In the genomic region with DNA sequence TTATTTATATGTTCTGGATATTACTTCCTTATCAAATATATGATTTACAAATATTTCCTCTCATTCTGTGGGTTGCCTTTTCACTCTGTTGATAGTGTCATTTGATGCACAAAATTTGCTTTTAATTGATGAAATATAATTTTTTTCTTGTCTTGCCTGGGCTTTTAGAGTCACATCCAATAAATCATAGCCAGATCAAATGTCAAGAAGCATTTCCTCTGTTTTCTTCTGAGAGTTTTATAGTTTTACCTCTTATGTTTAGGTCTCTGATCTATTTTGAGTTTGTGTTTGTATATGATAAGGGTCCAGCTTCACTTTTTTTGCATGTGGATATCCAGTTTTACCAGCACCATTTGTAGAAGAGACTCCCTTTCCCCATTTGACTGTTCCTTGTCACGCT, we compare ENCODE assay signal across 25 cellular contexts.
"Had no signal": no experiment of that assay in that cellular context is flagged by ENCODE, and none has a peak within 500 bp of the region (broad histone marks: within the 10 kb centered on the region; RNA-seq: fewer than 3 reads in every experiment).

No MANE protein-coding gene starts in this region.

- H3K4me1 Mint-ChIP-seq: endodermal cell, mesothelial cell of epicardium had no signal

- H3K27me3 Mint-ChIP-seq: dendritic cell treated with granulocyte-macrophage colony-stimulating factor and Interleukin-4, amounts not matched to agents 40 ng/mL and 50 ng/mL, for 4 days; effector memory CD8-positive, alpha-beta T cell; naive B cell had no signal

- H3K4me3 ChIP-seq: colonic mucosa, esophagus squamous epithelium, gastrocnemius medialis, heart right ventricle, left lung, lower lobe of right lung, mucosa of descending colon had no signal

- ATAC-seq: effector memory CD8-positive, alpha-beta T cell; esophagus mucosa; gastrocnemius medialis; heart right ventricle; left cardiac atrium; left lung; left ventricle myocardium superior; lower lobe of right lung; mucosa of descending colon had no signal

- H3K9me3 ChIP-seq: colonic mucosa, esophagus squamous epithelium, gastrocnemius medialis, left lung, lower lobe of right lung, mucosa of descending colon had no signal

- H3K36me3 ChIP-seq: colonic mucosa had no signal

- DNase-seq: colonic mucosa; cortex of kidney; effector CD8-positive, alpha-beta T cell; effector memory CD8-positive, alpha-beta T cell; endodermal cell; erythroblast; esophagus squamous epithelium; foreskin fibroblast; foreskin melanocyte; gastrocnemius medialis; glutamatergic neuron; head of caudate nucleus; heart right ventricle; hippocampal formation; left cardiac atrium; left lung; left ventricle myocardium superior; lower lobe of right lung; mesenchymal stem cell; mucosa of descending colon; naive B cell had no signal

- H3K27ac ChIP-seq: colonic mucosa, epithelial cell of prostate, esophagus squamous epithelium, gastrocnemius medialis, heart right ventricle, left lung, lower lobe of right lung had no signal

- H3K27me3 ChIP-seq: colonic mucosa, esophagus squamous epithelium, gastrocnemius medialis, heart right ventricle, left lung had no signal

- H3K4me1 ChIP-seq: colonic mucosa, esophagus squamous epithelium, left lung had no signal

- H3K4me3 Mint-ChIP-seq: dendritic cell treated with granulocyte-macrophage colony-stimulating factor and Interleukin-4, amounts not matched to agents 40 ng/mL and 50 ng/mL, for 4 days; effector memory CD8-positive, alpha-beta T cell; endodermal cell; mesothelial cell of epicardium; naive B cell had no signal

- H3K27ac Mint-ChIP-seq: dendritic cell treated with granulocyte-macrophage colony-stimulating factor and Interleukin-4, amounts not matched to agents 40 ng/mL and 50 ng/mL, for 4 days; effector memory CD8-positive, alpha-beta T cell; endodermal cell; mesothelial cell of epicardium; naive B cell had no signal
